ENCODE assay signal across 17 cellular contexts in the genomic region with DNA sequence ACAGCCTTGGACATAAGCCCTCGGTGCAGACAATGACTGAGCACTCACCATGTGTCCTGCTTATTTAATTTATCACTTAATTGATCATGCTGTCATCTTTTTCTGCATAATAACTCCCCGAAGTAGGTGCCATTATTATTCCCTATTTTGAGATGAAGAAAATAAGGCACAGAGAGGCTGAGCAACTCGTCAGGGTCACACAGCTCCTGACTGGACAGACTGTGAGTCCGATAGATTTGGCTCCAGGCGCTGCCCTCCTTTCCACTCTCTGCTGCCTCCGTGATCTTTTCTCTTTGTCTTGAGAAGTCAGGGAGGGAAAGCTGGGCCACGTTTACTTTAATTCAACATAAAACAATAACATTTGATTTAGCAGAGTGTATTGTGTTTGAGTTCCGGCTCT. TPM values are rescaled to one million over a fixed set of nuclear protein-coding genes. Genes with fewer than 3 reads are reported as not detected.
DNase-seq lines count a peak whose midpoint lies in the region; ATAC-seq and TF ChIP-seq lines count a peak whose summit lies in the region.
"Had no signal": no experiment of that assay in that cellular context is flagged by ENCODE, and none has a peak within 500 bp of the region (broad histone marks: within the 10 kb centered on the region; RNA-seq: fewer than 3 reads in every experiment).

No MANE protein-coding gene starts in this region.

- no peak overlapping the region for H3K27ac ChIP-seq in upper lobe of right lung
- H3K27ac ChIP-seq: 22Rv1, GM23248 had no signal

- peaks cover 8% of the 10 kb centered on the region for H3K4me1 ChIP-seq in upper lobe of right lung

- H3K4me3 ChIP-seq in upper lobe of right lung, result no peak overlapping the region
- H3K4me3 ChIP-seq: GM23248 had no signal

- H3K36me3 ChIP-seq in upper lobe of right lung, result no peaks in the 10 kb centered on the region

- H3K4me3 Mint-ChIP-seq in activated CD4-positive, alpha-beta T cell treated with anti-CD3 and anti-CD28 coated beads, Interleukin-2, amount 10 ng/mL, durations not matched to agents 24 days and 14 days, result no peak overlapping the region
- no peak overlapping the region for H3K4me3 Mint-ChIP-seq in activated T-helper 2 cell treated with anti-CD3 and anti-CD28 coated beads, Interferon-gamma antibody, Interleukin-2, Interleukin-4, amounts not matched to agents 10 μg/mL and 5 μg/mL and 100 μg/mL, durations not matched to agents 14 hours and 24 hours and 36 hours (ENCODE audit: low read depth)
- H3K4me3 Mint-ChIP-seq: CD14-positive monocyte; CD8-positive, alpha-beta T cell; IgD-negative memory B cell had no signal

- TF ChIP-seq CTCF in upper lobe of right lung (IDR thresholded peaks at IDR 0.05), result no peak

- H3K36me3 Mint-ChIP-seq in activated CD4-positive, alpha-beta T cell treated with anti-CD3 and anti-CD28 coated beads, Interleukin-2, amount 10 ng/mL, durations not matched to agents 24 days and 14 days (ENCODE audit: low read depth), result no peaks in the 10 kb centered on the region
- H3K36me3 Mint-ChIP-seq in activated T-helper 2 cell treated with anti-CD3 and anti-CD28 coated beads, Interferon-gamma antibody, Interleukin-2, Interleukin-4, amounts not matched to agents 10 μg/mL and 5 μg/mL and 100 μg/mL, durations not matched to agents 14 hours and 24 hours and 36 hours (ENCODE audit: low read depth), result no peaks in the 10 kb centered on the region
- H3K36me3 Mint-ChIP-seq: CD14-positive monocyte; CD8-positive, alpha-beta T cell; IgD-negative memory B cell had no signal

- no peaks in the 10 kb centered on the region for H3K27me3 ChIP-seq in upper lobe of right lung

- H3K27me3 Mint-ChIP-seq in activated CD4-positive, alpha-beta T cell treated with anti-CD3 and anti-CD28 coated beads, Interleukin-2, amount 10 ng/mL, durations not matched to agents 24 days and 14 days, result peaks cover 10% of the 10 kb centered on the region
- peaks cover 4% of the 10 kb centered on the region for H3K27me3 Mint-ChIP-seq in activated T-helper 2 cell treated with anti-CD3 and anti-CD28 coated beads, Interferon-gamma antibody, Interleukin-2, Interleukin-4, amounts not matched to agents 10 μg/mL and 5 μg/mL and 100 μg/mL, durations not matched to agents 14 hours and 24 hours and 36 hours (ENCODE audit: low read depth)

- H3K27ac Mint-ChIP-seq in activated CD4-positive, alpha-beta T cell treated with anti-CD3 and anti-CD28 coated beads, Interleukin-2, amount 10 ng/mL, durations not matched to agents 24 days and 14 days, result no peak overlapping the region
- H3K27ac Mint-ChIP-seq in activated T-helper 2 cell treated with anti-CD3 and anti-CD28 coated beads, Interferon-gamma antibody, Interleukin-2, Interleukin-4, amounts not matched to agents 10 μg/mL and 5 μg/mL and 100 μg/mL, durations not matched to agents 14 hours and 24 hours and 36 hours, result no peak overlapping the region
- H3K27ac Mint-ChIP-seq: CD8-positive, alpha-beta T cell; IgD-negative memory B cell had no signal

- peak; percentile 43 for DNase-seq in activated CD4-positive, alpha-beta T cell treated with anti-CD3 and anti-CD28 coated beads, Interleukin-2, amount 10 ng/mL, durations not matched to agents 24 days and 14 days
- no peak for DNase-seq in activated CD4-positive, alpha-beta T cell treated with anti-CD3 and anti-CD28 coated beads, Interleukin-2, amount 50 U/mL, for 4 hours
- peak; percentile 4 for DNase-seq in activated T-helper 2 cell treated with anti-CD3 and anti-CD28 coated beads, Interferon-gamma antibody, Interleukin-2, Interleukin-4, amounts not matched to agents 10 μg/mL and 5 μg/mL and 100 μg/mL, durations not matched to agents 14 hours and 24 hours and 36 hours (ENCODE audit: low spot score)
- DNase-seq in mesenteric fat pad (ENCODE audit: low spot score) (peak; percentile 12), upper lobe of right lung (peak; percentile 4), cerebellum (ENCODE audit: low spot score) (no peak), DMS 273 (lab: John Stamatoyannopoulos, UW; ENCODE audit: unreplicated experiment) (no peak)
- DNase-seq: Caco-2; CD8-positive, alpha-beta T cell; DMS53; GF-D8; GM23248 had no signal

- no peaks in the 10 kb centered on the region for H3K9me3 ChIP-seq in upper lobe of right lung
- H3K9me3 ChIP-seq: Caco-2 had no signal

- H3K9me3 Mint-ChIP-seq in activated CD4-positive, alpha-beta T cell treated with anti-CD3 and anti-CD28 coated beads, Interleukin-2, amount 10 ng/mL, durations not matched to agents 24 days and 14 days, result no peaks in the 10 kb centered on the region
- H3K9me3 Mint-ChIP-seq in activated T-helper 2 cell treated with anti-CD3 and anti-CD28 coated beads, Interferon-gamma antibody, Interleukin-2, Interleukin-4, amounts not matched to agents 10 μg/mL and 5 μg/mL and 100 μg/mL, durations not matched to agents 14 hours and 24 hours and 36 hours, result no peaks in the 10 kb centered on the region
- H3K9me3 Mint-ChIP-seq: CD8-positive, alpha-beta T cell; IgD-negative memory B cell had no signal

- H3K4me1 Mint-ChIP-seq in activated CD4-positive, alpha-beta T cell treated with anti-CD3 and anti-CD28 coated beads, Interleukin-2, amount 10 ng/mL, durations not matched to agents 24 days and 14 days, result peaks cover 7% of the 10 kb centered on the region
- peaks cover 12% of the 10 kb centered on the region for H3K4me1 Mint-ChIP-seq in activated T-helper 2 cell treated with anti-CD3 and anti-CD28 coated beads, Interferon-gamma antibody, Interleukin-2, Interleukin-4, amounts not matched to agents 10 μg/mL and 5 μg/mL and 100 μg/mL, durations not matched to agents 14 hours and 24 hours and 36 hours (ENCODE audit: low read depth)

- intact Hi-C loops in activated CD4-positive, alpha-beta T cell treated with anti-CD3 and anti-CD28 coated beads, Interleukin-2, amount 10 ng/mL, durations not matched to agents 24 days and 14 days (cut with micrococcal nuclease), result no loop called here
- intact Hi-C loops in activated T-helper 2 cell treated with anti-CD3 and anti-CD28 coated beads, Interferon-gamma antibody, Interleukin-2, Interleukin-4, amounts not matched to agents 10 μg/mL and 5 μg/mL and 100 μg/mL, durations not matched to agents 14 hours and 24 hours and 36 hours (cut with micrococcal nuclease), result no loop called here
- intact Hi-C loops in upper lobe of right lung (cut with DNase I), result loop anchor here (10.0 kb wide), 1 partner anchor 274 kb away; no protein-coding TSS in a partner anchor

- ATAC-seq in upper lobe of right lung, result no peak
- no peak for ATAC-seq in HG02973 (IDR thresholded peaks at IDR 0.05; ENCODE audit: unreplicated experiment)
- ATAC-seq: CD8-positive, alpha-beta T cell; HCT116 had no signal

RNA-seq across cellular contexts. Expression of a gene that starts 19.0 kb away (rescaled TPM):
- 41.8 and 44.4 TPM in 2 replicates for total RNA-seq in activated CD4-positive, alpha-beta T cell treated with anti-CD3 and anti-CD28 coated beads, Interleukin-2, amount 10 ng/mL, durations not matched to agents 24 days and 14 days
- 34.3 and 40.3 TPM in 2 replicates for total RNA-seq in activated T-helper 2 cell treated with anti-CD3 and anti-CD28 coated beads, Interferon-gamma antibody, Interleukin-2, Interleukin-4, amounts not matched to agents 10 μg/mL and 5 μg/mL and 100 μg/mL, durations not matched to agents 14 hours and 24 hours and 36 hours
- total RNA-seq in mesenteric fat pad, result 44.8 TPM
- 66.5 TPM for total RNA-seq in upper lobe of right lung
- total RNA-seq in cerebellum, result 33.5 TPM

Comparison
In these comparisons a context has a peak if more than half of its experiments do, and no peak if none do; other contexts are left out.
1. DNase-seq: peak in activated CD4-positive, alpha-beta T cell treated with anti-CD3 and anti-CD28 coated beads, Interleukin-2, amount 10 ng/mL, durations not matched to agents 24 days and 14 days (single experiment), activated T-helper 2 cell treated with anti-CD3 and anti-CD28 coated beads, Interferon-gamma antibody, Interleukin-2, Interleukin-4, amounts not matched to agents 10 μg/mL and 5 μg/mL and 100 μg/mL, durations not matched to agents 14 hours and 24 hours and 36 hours (single experiment), mesenteric fat pad (single experiment) and upper lobe of right lung (single experiment); none in activated CD4-positive, alpha-beta T cell treated with anti-CD3 and anti-CD28 coated beads, Interleukin-2, amount 50 U/mL, for 4 hours (0 of 2), cerebellum (single experiment) and DMS 273 (single experiment).